ENCODE assay signal across 8 cellular contexts in the genomic region with DNA sequence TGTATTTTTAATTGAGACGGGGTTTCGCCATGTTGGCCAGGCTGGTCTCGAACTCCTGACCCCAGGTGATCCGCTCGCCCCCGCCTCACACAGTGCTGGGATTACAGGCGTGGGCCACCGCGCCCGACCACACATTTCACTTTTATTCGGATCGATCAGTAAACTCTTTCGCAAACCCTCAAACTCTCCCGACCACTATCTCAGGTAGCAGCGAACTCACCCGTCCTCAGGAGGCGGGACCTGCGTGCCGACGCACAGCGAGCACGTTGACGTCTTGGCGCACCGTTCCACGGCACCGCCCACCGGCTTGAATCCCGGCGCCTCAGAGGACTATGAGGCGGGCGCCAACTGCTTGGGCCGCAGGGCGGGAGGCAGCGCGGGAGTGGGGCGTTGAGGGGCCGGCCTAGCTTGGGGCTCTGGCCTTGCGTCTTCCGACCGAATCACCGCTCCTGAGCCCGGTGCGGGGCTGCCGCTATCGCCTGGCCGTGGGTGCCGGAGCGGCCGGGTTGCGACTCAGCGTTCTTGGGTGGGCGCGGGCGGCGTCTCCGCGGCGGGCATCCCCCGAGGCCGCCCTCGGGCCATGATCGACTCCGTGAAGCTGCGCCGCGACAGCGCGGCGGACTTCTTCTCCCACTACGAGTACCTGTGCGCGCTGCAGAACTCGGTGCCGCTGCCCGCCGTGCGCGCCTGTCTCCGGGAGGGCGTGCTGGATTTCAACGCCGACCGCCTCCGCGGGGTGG. TPM values are rescaled to one million over a fixed set of nuclear protein-coding genes. Genes with fewer than 3 reads are reported as not detected.
DNase-seq lines count a peak whose midpoint lies in the region; ATAC-seq, FAIRE-seq and TF ChIP-seq lines count a peak whose summit lies in the region.

A gene with protein sequence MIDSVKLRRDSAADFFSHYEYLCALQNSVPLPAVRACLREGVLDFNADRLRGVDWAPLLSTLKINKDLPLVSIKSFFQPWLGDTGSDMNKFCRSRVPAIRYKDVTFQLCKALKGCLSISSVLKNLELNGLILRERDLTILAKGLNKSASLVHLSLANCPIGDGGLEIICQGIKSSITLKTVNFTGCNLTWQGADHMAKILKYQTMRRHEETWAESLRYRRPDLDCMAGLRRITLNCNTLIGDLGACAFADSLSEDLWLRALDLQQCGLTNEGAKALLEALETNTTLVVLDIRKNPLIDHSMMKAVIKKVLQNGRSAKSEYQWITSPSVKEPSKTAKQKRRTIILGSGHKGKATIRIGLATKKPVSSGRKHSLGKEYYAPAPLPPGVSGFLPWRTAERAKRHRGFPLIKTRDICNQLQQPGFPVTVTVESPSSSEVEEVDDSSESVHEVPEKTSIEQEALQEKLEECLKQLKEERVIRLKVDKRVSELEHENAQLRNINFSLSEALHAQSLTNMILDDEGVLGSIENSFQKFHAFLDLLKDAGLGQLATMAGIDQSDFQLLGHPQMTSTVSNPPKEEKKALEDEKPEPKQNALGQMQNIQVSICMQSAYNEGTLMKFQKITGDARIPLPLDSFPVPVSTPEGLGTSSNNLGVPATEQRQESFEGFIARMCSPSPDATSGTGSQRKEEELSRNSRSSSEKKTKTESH (plus strand): TSS at position 305 of the 740 bp plus-strand sequence. CDS start 276 bp downstream, at position 581.

- TF ChIP-seq EP300 in esophagus muscularis mucosa (IDR thresholded peaks at IDR 0.05), result no peak

- no peaks in the 10 kb centered on the region for H3K27me3 ChIP-seq in esophagus muscularis mucosa
- H3K27me3 ChIP-seq in muscle layer of duodenum (ENCODE audit: low read depth, low read length), result no peaks in the 10 kb centered on the region

- H3K36me3 ChIP-seq in esophagus muscularis mucosa (peaks cover 0 to 10% (median 2%) of the 10 kb centered on the region in 4 donors), muscle layer of duodenum (ENCODE audit: control insufficient read depth in 1 of 2, insufficient read depth in 2 of 2, low read length in 2 of 2) (no peaks in the 10 kb centered on the region)

- 0% methylated on average over 16 of the region's 86 CpGs for WGBS in esophagus muscularis mucosa

- no peak for TF ChIP-seq CTCF in esophagus muscularis mucosa (IDR thresholded peaks at IDR 0.05)

- peaks cover 0 to 26% (median 21%) of the 10 kb centered on the region in 4 donors for H3K4me1 ChIP-seq in esophagus muscularis mucosa
- H3K4me1 ChIP-seq in muscle layer of duodenum (ENCODE audit: control insufficient read depth in 1 of 2, insufficient read depth in 2 of 2, low read length in 2 of 2), result no peaks in the 10 kb centered on the region

- peak within 1 kb of the TSS; percentile 83 to 89 (median 87) for H3K27ac ChIP-seq in esophagus muscularis mucosa (replicated peaks in 1 of 4)
- H3K27ac ChIP-seq in muscle layer of duodenum (ENCODE audit: low read length), result no peak within 1 kb of the TSS

- TF ChIP-seq POLR2A in esophagus muscularis mucosa (IDR thresholded peaks at IDR 0.05; ENCODE audit: low read depth), result no peak

- no peaks in the 10 kb centered on the region for H3K9me3 ChIP-seq in esophagus muscularis mucosa
- H3K9me3 ChIP-seq in muscle layer of duodenum (ENCODE audit: control insufficient read depth in 1 of 2, low read length in 2 of 2), result no peaks in the 10 kb centered on the region

- peak; percentile 99 for ATAC-seq in GM21717 (IDR thresholded peaks at IDR 0.05; ENCODE audit: unreplicated experiment)

- intact Hi-C loops in esophagus muscularis mucosa (cut with DNase I), result no loop called here

- peak within 1 kb of the TSS; percentile 76 for H3K4me3 ChIP-seq in Jurkat, Clone E6-1 (ENCODE audit: low read length)
- H3K4me3 ChIP-seq in esophagus muscularis mucosa, result peak within 1 kb of the TSS; percentile 72 to 95 (median 82)
- peak within 1 kb of the TSS; percentile 62 to 90 for H3K4me3 ChIP-seq in muscle layer of duodenum (ENCODE audit: low read depth in 1 of 2, low read length in 2 of 2)

- DNase-seq in DMS79 (lab: John Stamatoyannopoulos, UW), result peak; percentile 58
- peak; percentile 87 for DNase-seq in Jurkat, Clone E6-1 (ENCODE audit: low read depth, low spot score)
- peak; percentile 81 for DNase-seq in RCC 7860 (ENCODE audit: low spot score)
- DNase-seq in activated T-cell treated with anti-CD3 and anti-CD28 coated beads, Interleukin-2, amount 50 U/mL, for 48 hours, result peak; percentile 93 to 94
- peak; percentile 94 for DNase-seq in esophagus muscularis mucosa (ENCODE audit: extremely low spot score)
- DNase-seq in stimulated activated CD8-positive, alpha-beta memory T cell treated with anti-CD3 and anti-CD28 coated beads, Interleukin-7, amount 100 ng/mL, for 24 hours (ENCODE audit: low read depth), result peak; percentile 81

- peak; percentile 81 for FAIRE-seq in RCC 7860 (lab: Jason Lieb, UNC)

RNA-seq across cellular contexts. Expression of the gene that starts here (rescaled TPM):
- 45.9 TPM for polyA plus RNA-seq in Jurkat, Clone E6-1 (2012; ENCODE audit: insufficient read depth, insufficient read length)
- total RNA-seq in esophagus muscularis mucosa, result 10 to 100 TPM in 2 of 4 donors, 1 to 10 TPM in 2; 6.8 to 12.9 (median 9.4) TPM
